10 cellular contexts compared by ENCODE assay signal in the genomic region with DNA sequence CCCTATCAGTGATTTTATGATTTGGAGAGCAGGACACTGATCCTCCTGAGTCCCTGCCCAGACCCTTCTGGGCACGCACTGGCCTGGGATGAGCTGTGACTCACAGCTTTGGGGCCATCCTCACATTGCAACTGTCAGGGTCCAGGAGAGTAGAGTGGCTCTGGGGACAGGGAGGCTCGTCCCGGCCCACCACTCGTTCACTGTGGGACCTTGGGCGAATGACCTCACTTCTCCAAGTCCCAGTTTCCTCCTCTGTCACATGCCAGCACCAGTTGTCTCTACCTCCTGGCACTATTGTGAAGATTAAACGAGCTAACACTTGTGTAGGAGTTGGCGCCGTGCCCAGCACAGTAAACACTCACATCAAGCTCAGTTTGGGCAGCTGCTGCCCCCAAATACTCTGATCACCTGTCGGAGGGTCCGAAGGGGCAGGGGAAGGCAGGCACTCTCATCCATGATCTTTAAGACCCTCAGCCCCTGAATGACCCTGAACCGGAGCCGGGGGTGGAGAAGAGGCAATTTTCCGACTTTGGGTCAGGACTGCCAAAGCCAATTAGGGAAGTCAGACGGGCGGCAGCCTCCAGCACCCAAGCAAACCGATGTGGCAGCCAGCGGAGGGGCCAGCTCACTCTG.
DNase-seq lines count a peak whose midpoint lies in the region; ATAC-seq and TF ChIP-seq lines count a peak whose summit lies in the region.
"Had no signal": no experiment of that assay in that cellular context is flagged by ENCODE, and none has a peak within 500 bp of the region (broad histone marks: within the 10 kb centered on the region; RNA-seq: fewer than 3 reads in every experiment).

No MANE protein-coding gene starts in this region.

- H3K4me3 ChIP-seq in ascending aorta, result no peak overlapping the region
- H3K4me3 ChIP-seq: dorsolateral prefrontal cortex had no signal

- H3K27ac Mint-ChIP-seq in neural crest cell (ENCODE audit: unreplicated experiment), result peak overlapping the region; percentile 45
- H3K27ac Mint-ChIP-seq: T-helper 2 cell treated with Interferon-gamma antibody and Interleukin-4, amounts not matched to agents 5 μg/mL and 100 μg/mL, for 36 hours had no signal

- H3K4me3 Mint-ChIP-seq in neural crest cell, result no peak overlapping the region
- H3K4me3 Mint-ChIP-seq: T-helper 2 cell treated with Interferon-gamma antibody and Interleukin-4, amounts not matched to agents 5 μg/mL and 100 μg/mL, for 36 hours had no signal

- peaks cover 25% of the 10 kb centered on the region for H3K4me1 Mint-ChIP-seq in neural crest cell

- no peaks in the 10 kb centered on the region for H3K36me3 Mint-ChIP-seq in neural crest cell (ENCODE audit: low read depth)

- DNase-seq in DMS79 treated with DMSO at 0.1 percent for 48 hours (lab: John Stamatoyannopoulos, UW), result peak; percentile 69
- peak; percentile 16 for DNase-seq in NCI-H2081 treated with DMSO at 0.1 percent for 48 hours (lab: John Stamatoyannopoulos, UW)
- DNase-seq in ascending aorta (ENCODE audit: low spot score in 2 of 2), result no peak
- DNase-seq in neural crest cell (ENCODE audit: low read depth, low spot score), result no peak
- no peak for DNase-seq in NCI-H226
- no peak for DNase-seq in OCI-M1 (lab: John Stamatoyannopoulos, UW)

- H3K27me3 Mint-ChIP-seq in neural crest cell (ENCODE audit: low read depth), result no peaks in the 10 kb centered on the region

- intact Hi-C loops in ascending aorta (cut with DNase I), result loop anchor here (5.0 to 10.0 kb wide), 3 partner anchors 90 to 972 kb away; a partner anchor contains a TSS

- peaks cover 22 to 63% of the 10 kb centered on the region in 2 donors for H3K4me1 ChIP-seq in ascending aorta

- TF ChIP-seq CTCF in ascending aorta (IDR thresholded peaks at IDR 0.05) (no peak), neural crest cell (conservative IDR thresholded peaks at IDR 0.05) (no peak)

- H3K9me3 ChIP-seq in ascending aorta, result no peaks in the 10 kb centered on the region

- no peaks in the 10 kb centered on the region for H3K36me3 ChIP-seq in ascending aorta

- no peak for ATAC-seq in GM19397 (IDR thresholded peaks at IDR 0.05; ENCODE audit: unreplicated experiment)
- no peak for ATAC-seq in GM21529 (IDR thresholded peaks at IDR 0.05; ENCODE audit: unreplicated experiment)

- peak overlapping the region; percentile 84 to 87 for H3K27ac ChIP-seq in ascending aorta
- H3K27ac ChIP-seq: dorsolateral prefrontal cortex had no signal

- no peaks in the 10 kb centered on the region for H3K9me3 Mint-ChIP-seq in neural crest cell
- H3K9me3 Mint-ChIP-seq: T-helper 2 cell treated with Interferon-gamma antibody and Interleukin-4, amounts not matched to agents 5 μg/mL and 100 μg/mL, for 36 hours had no signal

- no peaks in the 10 kb centered on the region for H3K27me3 ChIP-seq in ascending aorta

Comparison
In these comparisons a context has a peak if more than half of its experiments do, and no peak if none do; other contexts are left out.
1. DNase-seq: peak in DMS79 treated with DMSO at 0.1 percent for 48 hours (single experiment) and NCI-H2081 treated with DMSO at 0.1 percent for 48 hours (single experiment); none in ascending aorta (0 of 2), neural crest cell (single experiment), NCI-H226 (single experiment) and OCI-M1 (single experiment).